ENCODE assay signal across 8 cellular contexts in the genomic region with DNA sequence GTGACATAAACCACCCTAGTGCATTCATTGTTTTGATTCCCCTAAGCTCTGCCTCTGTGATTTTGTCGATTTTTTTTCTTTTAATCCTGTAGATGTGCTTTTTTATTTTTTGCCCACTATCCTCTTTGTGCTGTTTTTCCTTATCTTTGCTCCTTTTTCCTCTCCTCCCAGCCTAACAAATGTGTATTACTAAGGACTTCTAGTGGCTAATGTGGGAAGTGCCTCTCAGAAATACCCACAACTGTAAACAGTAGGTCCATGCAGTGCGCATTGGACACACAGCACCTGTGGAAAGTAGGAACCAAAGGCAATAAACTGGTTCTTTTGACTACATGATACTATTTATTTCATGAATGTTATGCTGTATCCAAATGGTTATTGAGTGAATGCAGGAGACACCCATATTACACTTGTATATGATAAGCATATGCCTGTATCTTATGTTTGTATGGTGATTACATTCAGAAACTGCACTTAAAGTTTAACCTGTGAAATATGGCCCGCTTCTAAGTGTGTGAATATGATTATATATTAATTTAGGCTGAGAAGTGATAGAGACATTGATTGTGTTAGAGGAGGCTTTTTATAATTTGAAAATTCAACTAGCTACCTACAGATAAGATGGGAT.
A peak's percentile ranks its signal among the peaks of the same experiment; 100 is the strongest.
DNase-seq lines count a peak whose midpoint lies in the region; ATAC-seq and TF ChIP-seq lines count a peak whose summit lies in the region.

No MANE protein-coding gene starts in this region.

- H3K9me3 Mint-ChIP-seq in activated CD8-positive, alpha-beta T cell treated with anti-CD3 and anti-CD28 coated beads for 36 hours = no peaks in the 10 kb centered on the region
- H3K9me3 Mint-ChIP-seq in activated CD8-positive, alpha-beta T cell treated with anti-CD3 and anti-CD28 coated beads, Interleukin-2, amount 10 ng/mL, durations not matched to agents 7 days and 5 days (ENCODE audit: insufficient read depth) = no peaks in the 10 kb centered on the region

- DNase-seq in activated CD8-positive, alpha-beta T cell treated with anti-CD3 and anti-CD28 coated beads for 36 hours = no peak
- DNase-seq in activated CD8-positive, alpha-beta T cell treated with anti-CD3 and anti-CD28 coated beads, Interleukin-2, amount 10 ng/mL, durations not matched to agents 7 days and 5 days = no peak
- peak; percentile 5 for DNase-seq in NCI-H446 treated with DMSO at 0.1 percent for 48 hours (lab: John Stamatoyannopoulos, UW)
- DNase-seq in dedifferentiated amniotic fluid mesenchymal stem cell (ENCODE audit: extremely low spot score) = peak; percentile 56
- peak; percentile 69 for DNase-seq in medulla oblongata (ENCODE audit: extremely low spot score)
- no peak for DNase-seq in HK-2 (ENCODE audit: unreplicated experiment)
- no peak for DNase-seq in activated CD4-positive, alpha-beta T cell treated with anti-CD3 and anti-CD28 coated beads, Interleukin-2, amount 50 U/mL, for 48 hours

- H3K4me1 Mint-ChIP-seq in activated CD8-positive, alpha-beta T cell treated with anti-CD3 and anti-CD28 coated beads for 36 hours (ENCODE audit: low read depth) = peaks cover 75% of the 10 kb centered on the region
- peaks cover 66% of the 10 kb centered on the region for H3K4me1 Mint-ChIP-seq in activated CD8-positive, alpha-beta T cell treated with anti-CD3 and anti-CD28 coated beads, Interleukin-2, amount 10 ng/mL, durations not matched to agents 7 days and 5 days (ENCODE audit: low read depth)

- CTCF ChIA-PET in activated CD8-positive, alpha-beta T cell treated with anti-CD3 and anti-CD28 coated beads for 36 hours (lab: Charles Lee) = interaction anchor here (1.1 to 1.8 kb wide), 3 partner anchors 24 to 201 kb away, joined by 3 to 4 read pairs (median 4); no protein-coding TSS in a partner anchor
- CTCF ChIA-PET in activated CD8-positive, alpha-beta T cell treated with anti-CD3 and anti-CD28 coated beads, Interleukin-2, amount 10 ng/mL, durations not matched to agents 7 days and 5 days (lab: Charles Lee) = interaction anchor here (1.3 to 1.8 kb wide), 2 partner anchors 9 to 148 kb away, joined by 6 to 7 read pairs; no protein-coding TSS in a partner anchor

- no peaks in the 10 kb centered on the region for H3K27me3 Mint-ChIP-seq in activated CD8-positive, alpha-beta T cell treated with anti-CD3 and anti-CD28 coated beads for 36 hours
- no peaks in the 10 kb centered on the region for H3K27me3 Mint-ChIP-seq in activated CD8-positive, alpha-beta T cell treated with anti-CD3 and anti-CD28 coated beads, Interleukin-2, amount 10 ng/mL, durations not matched to agents 7 days and 5 days (ENCODE audit: low read depth)

- intact Hi-C loops in activated CD8-positive, alpha-beta T cell treated with anti-CD3 and anti-CD28 coated beads for 36 hours (cut with micrococcal nuclease) = loop anchor here (10.0 kb wide), 1 partner anchor 202 kb away; no protein-coding TSS in a partner anchor

- ATAC-seq in activated CD8-positive, alpha-beta T cell treated with anti-CD3 and anti-CD28 coated beads for 36 hours = peak; percentile 43
- ATAC-seq in activated CD8-positive, alpha-beta T cell treated with anti-CD3 and anti-CD28 coated beads, Interleukin-2, amount 10 ng/mL, durations not matched to agents 7 days and 5 days = no peak
- no peak for ATAC-seq in GM21423 (IDR thresholded peaks at IDR 0.05; ENCODE audit: unreplicated experiment)

- H3K36me3 Mint-ChIP-seq in activated CD8-positive, alpha-beta T cell treated with anti-CD3 and anti-CD28 coated beads for 36 hours (ENCODE audit: low read depth) = peaks cover 6% of the 10 kb centered on the region
- peaks cover 21% of the 10 kb centered on the region for H3K36me3 Mint-ChIP-seq in activated CD8-positive, alpha-beta T cell treated with anti-CD3 and anti-CD28 coated beads, Interleukin-2, amount 10 ng/mL, durations not matched to agents 7 days and 5 days (ENCODE audit: low read depth)

- TF ChIP-seq CTCF in activated CD8-positive, alpha-beta T cell treated with anti-CD3 and anti-CD28 coated beads for 36 hours (IDR thresholded peaks at IDR 0.05) = peak; percentile 54

- no peak overlapping the region for H3K27ac Mint-ChIP-seq in activated CD8-positive, alpha-beta T cell treated with anti-CD3 and anti-CD28 coated beads for 36 hours
- no peak overlapping the region for H3K27ac Mint-ChIP-seq in activated CD8-positive, alpha-beta T cell treated with anti-CD3 and anti-CD28 coated beads, Interleukin-2, amount 10 ng/mL, durations not matched to agents 7 days and 5 days

- POLR2A ChIA-PET in activated CD8-positive, alpha-beta T cell treated with anti-CD3 and anti-CD28 coated beads for 36 hours (lab: Charles Lee) = no interaction called here
- POLR2A ChIA-PET in activated CD8-positive, alpha-beta T cell treated with anti-CD3 and anti-CD28 coated beads, Interleukin-2, amount 10 ng/mL, durations not matched to agents 7 days and 5 days (lab: Charles Lee) = no interaction called here

- H3K4me3 Mint-ChIP-seq in activated CD8-positive, alpha-beta T cell treated with anti-CD3 and anti-CD28 coated beads for 36 hours = no peak overlapping the region
- no peak overlapping the region for H3K4me3 Mint-ChIP-seq in activated CD8-positive, alpha-beta T cell treated with anti-CD3 and anti-CD28 coated beads, Interleukin-2, amount 10 ng/mL, durations not matched to agents 7 days and 5 days

Comparison
In these comparisons a context has a peak if more than half of its experiments do, and no peak if none do; other contexts are left out.
1. DNase-seq: peak in NCI-H446 treated with DMSO at 0.1 percent for 48 hours (single experiment), dedifferentiated amniotic fluid mesenchymal stem cell (single experiment) and medulla oblongata (single experiment); none in activated CD8-positive, alpha-beta T cell treated with anti-CD3 and anti-CD28 coated beads for 36 hours (single experiment), activated CD8-positive, alpha-beta T cell treated with anti-CD3 and anti-CD28 coated beads, Interleukin-2, amount 10 ng/mL, durations not matched to agents 7 days and 5 days (single experiment), HK-2 (single experiment) and activated CD4-positive, alpha-beta T cell treated with anti-CD3 and anti-CD28 coated beads, Interleukin-2, amount 50 U/mL, for 48 hours (0 of 2).